ENCODE assay signal across 1 cellular context in the genomic region with DNA sequence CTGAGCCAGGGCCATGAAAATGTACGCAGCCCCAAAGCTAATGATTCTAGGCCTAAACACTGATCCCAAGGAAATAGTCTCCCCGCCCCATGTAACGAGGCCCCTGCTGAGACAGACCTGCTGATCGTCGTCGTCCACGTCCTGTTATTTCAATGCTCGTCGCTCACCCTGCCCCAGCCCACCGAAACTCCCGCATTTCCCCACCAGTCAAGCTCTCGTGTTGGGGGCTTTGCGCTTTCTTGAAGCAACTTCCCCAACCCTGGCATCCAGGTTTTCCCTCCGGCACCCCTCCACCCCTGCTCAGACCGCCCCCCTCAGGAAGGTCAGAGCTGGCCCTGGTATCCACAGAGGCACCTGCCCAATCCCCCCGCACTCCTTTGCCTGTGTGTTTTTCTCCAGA.
TF ChIP-seq lines count a peak whose summit lies in the region.

No MANE protein-coding gene starts in this region.

TF ChIP-seq in H1, 55 proteins besides CTCF, POLR2A, EP300 and RAD21:
- TF ChIP-seq RFX5 (IDR thresholded peaks at IDR 0.05; ENCODE audit: borderline replicate concordance, low read depth, low read length) (no peak), NRF1 (IDR thresholded peaks at IDR 0.05; ENCODE audit: low read depth, low read length) (no peak), CREB1 (IDR thresholded peaks at IDR 0.05) (no peak), POLR2AphosphoS5 (IDR thresholded peaks at IDR 0.05; ENCODE audit: low read depth, low read length) (no peak), ZNF274 (IDR thresholded peaks at IDR 0.05; ENCODE audit: borderline replicate concordance, extremely low read depth, low read length) (no peak), KDM5A (IDR thresholded peaks at IDR 0.05; ENCODE audit: low read length) (no peak), BRCA1 (IDR thresholded peaks at IDR 0.05; ENCODE audit: low read depth, low read length) (no peak), GABPA (IDR thresholded peaks at IDR 0.05; ENCODE audit: borderline replicate concordance, insufficient read depth, low read length) (no peak), CEBPB (IDR thresholded peaks at IDR 0.05; ENCODE audit: low read depth, low read length) (no peak), SIRT6 (IDR thresholded peaks at IDR 0.05; ENCODE audit: low read length) (no peak), SUZ12 (IDR thresholded peaks at IDR 0.05; ENCODE audit: low read length) (no peak), SIX5 (IDR thresholded peaks at IDR 0.05; ENCODE audit: low read depth, low read length) (no peak), SIN3A (conservative IDR thresholded peaks at IDR 0.05 in 1 of 2, IDR thresholded peaks at IDR 0.05 in 1 of 2; ENCODE audit: low read depth in 1 of 2, low read length in 2 of 2) (no peak), EGR1 (IDR thresholded peaks at IDR 0.05; ENCODE audit: borderline replicate concordance, low read depth, low read length) (no peak), TEAD4 (IDR thresholded peaks at IDR 0.05; ENCODE audit: low read depth, low read length) (no peak), JUN (IDR thresholded peaks at IDR 0.05; ENCODE audit: low read depth, low read length) (no peak)
- TF ChIP-seq, protein P1, sequence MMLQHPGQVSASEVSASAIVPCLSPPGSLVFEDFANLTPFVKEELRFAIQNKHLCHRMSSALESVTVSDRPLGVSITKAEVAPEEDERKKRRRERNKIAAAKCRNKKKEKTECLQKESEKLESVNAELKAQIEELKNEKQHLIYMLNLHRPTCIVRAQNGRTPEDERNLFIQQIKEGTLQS (IDR thresholded peaks at IDR 0.05; ENCODE audit: insufficient read depth, low read depth, low read length): no peak
TF ChIP-seq in H1: peak in this region for 0.
